In the genomic region with DNA sequence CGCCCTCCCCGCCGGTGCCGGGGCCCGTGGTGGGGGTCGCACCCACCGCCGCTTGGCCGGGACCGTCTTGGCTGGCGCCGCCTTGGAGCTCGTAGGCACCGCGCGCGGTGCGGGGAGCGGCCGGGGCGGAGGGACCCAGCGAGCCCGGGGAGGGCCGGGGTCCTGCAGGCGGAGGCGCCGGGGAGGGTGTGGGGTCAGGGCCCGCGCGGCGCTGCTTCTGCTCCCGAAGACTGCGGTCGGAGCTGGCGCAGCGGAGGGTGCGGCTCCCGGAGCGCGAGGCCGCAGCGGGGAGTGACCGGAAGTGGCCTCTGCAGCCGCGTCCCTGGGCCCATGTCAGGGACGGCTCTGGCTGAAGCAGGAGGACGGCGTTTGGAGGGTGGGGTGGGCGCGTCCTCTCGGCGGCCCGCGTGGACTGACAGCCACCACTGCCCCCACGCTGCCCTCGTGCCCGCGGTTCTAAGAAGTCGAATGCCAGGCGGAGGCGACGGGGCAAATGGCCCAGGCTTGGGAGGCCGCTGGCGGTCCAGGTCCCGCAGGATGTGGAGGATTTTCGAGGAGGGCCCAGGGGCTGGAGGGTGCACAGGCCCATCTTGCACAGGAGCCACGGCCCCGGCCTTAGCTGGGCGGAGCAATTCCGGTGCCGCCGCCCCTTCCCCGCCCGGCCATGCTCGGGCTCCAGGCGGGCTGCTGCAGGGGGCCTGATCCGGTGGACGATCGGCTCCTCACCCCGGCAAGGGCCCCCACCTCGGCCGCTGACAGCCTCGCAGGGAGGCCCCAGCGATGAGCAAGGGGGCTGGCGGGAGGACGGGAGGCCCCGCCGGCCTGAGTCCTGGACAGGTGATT, we compare ENCODE assay signal across 8 cellular contexts. TPM values are rescaled to one million over a fixed set of nuclear protein-coding genes. Genes with fewer than 3 reads are reported as not detected.
DNase-seq lines count a peak whose midpoint lies in the region; ATAC-seq and TF ChIP-seq lines count a peak whose summit lies in the region.

No MANE protein-coding gene starts in this region.

- 6% methylated on average over 88 of the region's 88 CpGs for WGBS in thymus

- peak; percentile 2 for DNase-seq in NCI-H2029 (lab: John Stamatoyannopoulos, UW)
- DNase-seq in NCI-H2029 treated with DMSO at 0.1 percent for 48 hours (lab: John Stamatoyannopoulos, UW): no peak
- DNase-seq in RWPE2 (ENCODE audit: low spot score): no peak
- no peak for DNase-seq in epithelial cell of esophagus (ENCODE audit: low read depth)
- peak; percentile 41 for DNase-seq in medulla oblongata (ENCODE audit: extremely low spot score)
- DNase-seq in GDM1 (lab: John Stamatoyannopoulos, UW): no peak

- H3K4me1 ChIP-seq in RWPE2 (ENCODE audit: insufficient read depth, poor library complexity, severe bottlenecking) (no peaks in the 10 kb centered on the region), thymus (ENCODE audit: control insufficient read depth, insufficient read depth, low read length) (peaks cover 8% of the 10 kb centered on the region)

- H3K36me3 ChIP-seq in RWPE2 (ENCODE audit: low read depth): no peaks in the 10 kb centered on the region
- H3K36me3 ChIP-seq in thymus (ENCODE audit: control insufficient read depth, insufficient read depth): no peaks in the 10 kb centered on the region

- peak overlapping the region; percentile 20 for H3K27ac ChIP-seq in RWPE2 (ENCODE audit: poor library complexity, severe bottlenecking)
- H3K27ac ChIP-seq in thymus (ENCODE audit: low read depth): no peak overlapping the region

- H3K4me3 ChIP-seq in RWPE2 (ENCODE audit: severe bottlenecking) (peak overlapping the region; percentile 47), epithelial cell of esophagus (ENCODE audit: low read length) (peak overlapping the region; percentile 49), thymus (ENCODE audit: low read length) (peak overlapping the region; percentile 45)

- ATAC-seq in RWPE2 (ENCODE audit: low read depth): peak; percentile 64
- ATAC-seq in HG02973 (IDR thresholded peaks at IDR 0.05; ENCODE audit: unreplicated experiment): no peak

- TF ChIP-seq CTCF in RWPE2 (IDR thresholded peaks at IDR 0.05; ENCODE audit: poor library complexity, severe bottlenecking) (no peak), epithelial cell of esophagus (IDR thresholded peaks at IDR 0.05; ENCODE audit: insufficient read depth, low read depth, low read length, missing control alignments) (no peak)

- H3K9me3 ChIP-seq in RWPE2 (ENCODE audit: severe bottlenecking) (no peaks in the 10 kb centered on the region), thymus (ENCODE audit: control insufficient read depth) (no peaks in the 10 kb centered on the region)

- H3K27me3 ChIP-seq in RWPE2 (ENCODE audit: insufficient read depth, poor library complexity, severe bottlenecking) (no peaks in the 10 kb centered on the region), thymus (ENCODE audit: control insufficient read depth, insufficient read depth) (peaks cover 40% of the 10 kb centered on the region)

RNA-seq across cellular contexts. Expression of a gene that starts 7.7 kb away (rescaled TPM):
- 10.0 TPM for polyA plus RNA-seq in thymus

RNA-seq across cellular contexts. Expression of a gene that starts 33.2 kb away (rescaled TPM):
- 3.0 TPM for polyA plus RNA-seq in thymus

RNA-seq across cellular contexts. Expression of a gene that starts 60.0 kb away (rescaled TPM):
- polyA plus RNA-seq in thymus: 3.8 TPM

Comparison
In these comparisons a context has a peak if more than half of its experiments do, and no peak if none do; other contexts are left out.
1. DNase-seq: peak in NCI-H2029 (single experiment) and medulla oblongata (single experiment); none in NCI-H2029 treated with DMSO at 0.1 percent for 48 hours (single experiment), RWPE2 (single experiment), epithelial cell of esophagus (single experiment) and GDM1 (single experiment).
2. Peak in every context shown above with its lines, with median percentiles within 50 percentile points of each other: H3K4me3 ChIP-seq.